15 cellular contexts compared by ENCODE assay signal in the genomic region with DNA sequence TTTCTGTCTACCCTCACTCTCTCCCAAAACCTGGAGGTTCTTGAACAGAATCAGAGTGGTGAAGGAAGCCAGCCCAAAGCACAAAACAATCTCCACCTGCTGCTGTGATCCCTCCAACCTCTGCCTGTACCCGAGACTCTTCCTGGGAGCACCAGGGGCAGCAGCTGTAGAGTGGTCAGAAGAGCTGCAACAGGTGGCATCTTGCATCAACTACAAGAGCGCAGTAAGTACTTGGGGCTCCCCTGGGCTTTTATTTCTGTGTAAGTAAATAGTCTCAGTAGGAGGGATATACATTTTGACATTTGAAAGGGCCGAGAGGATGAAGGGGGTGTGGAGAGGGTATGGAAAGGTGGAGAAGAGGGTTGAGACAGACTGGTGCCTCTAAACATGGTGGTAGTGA. TPM values are rescaled to one million over a fixed set of nuclear protein-coding genes. Genes with fewer than 3 reads are reported as not detected.
DNase-seq lines count a peak whose midpoint lies in the region; ATAC-seq and TF ChIP-seq lines count a peak whose summit lies in the region.
"Had no signal": no experiment of that assay in that cellular context is flagged by ENCODE, and none has a peak within 500 bp of the region (broad histone marks: within the 10 kb centered on the region; RNA-seq: fewer than 3 reads in every experiment).

No MANE protein-coding gene starts in this region.

- no peaks in the 10 kb centered on the region for H3K27me3 ChIP-seq in sigmoid colon
- H3K27me3 ChIP-seq: BLaER1 had no signal

- H3K9me3 Mint-ChIP-seq in WTC11 (peaks cover 21% of the 10 kb centered on the region), T-cell (no peaks in the 10 kb centered on the region)
- no peaks in the 10 kb centered on the region for H3K9me3 Mint-ChIP-seq in activated CD4-positive, alpha-beta T cell treated with anti-CD3 and anti-CD28 coated beads, Interleukin-2, amount 10 ng/mL, durations not matched to agents 7 days and 5 days
- H3K9me3 Mint-ChIP-seq: CD8-positive, alpha-beta memory T cell had no signal

- CTCF ChIA-PET in WTC11 (lab: Charles Lee) (no interaction called here), T-cell (lab: Charles Lee) (no interaction called here)
- CTCF ChIA-PET in activated CD4-positive, alpha-beta T cell treated with anti-CD3 and anti-CD28 coated beads, Interleukin-2, amount 10 ng/mL, durations not matched to agents 7 days and 5 days (lab: Charles Lee): no interaction called here

- H3K36me3 Mint-ChIP-seq in WTC11: no peaks in the 10 kb centered on the region
- no peaks in the 10 kb centered on the region for H3K36me3 Mint-ChIP-seq in T-cell
- no peaks in the 10 kb centered on the region for H3K36me3 Mint-ChIP-seq in activated CD4-positive, alpha-beta T cell treated with anti-CD3 and anti-CD28 coated beads, Interleukin-2, amount 10 ng/mL, durations not matched to agents 7 days and 5 days (ENCODE audit: low read depth)

- POLR2A ChIA-PET in WTC11 (lab: Charles Lee) (no interaction called here), T-cell (lab: Charles Lee) (no interaction called here)
- POLR2A ChIA-PET in activated CD4-positive, alpha-beta T cell treated with anti-CD3 and anti-CD28 coated beads, Interleukin-2, amount 10 ng/mL, durations not matched to agents 7 days and 5 days (lab: Charles Lee): no interaction called here

- no peaks in the 10 kb centered on the region for H3K36me3 ChIP-seq in sigmoid colon
- H3K36me3 ChIP-seq: BLaER1 had no signal

- intact Hi-C loops in sigmoid colon (cut with DNase I): no loop called here

- H3K4me3 ChIP-seq in sigmoid colon: no peak overlapping the region
- H3K4me3 ChIP-seq: BLaER1 had no signal

- TF ChIP-seq CTCF in WTC11 (IDR thresholded peaks at IDR 0.05): no peak
- TF ChIP-seq CTCF in sigmoid colon (IDR thresholded peaks at IDR 0.05): no peak

- H3K4me1 ChIP-seq in sigmoid colon: no peaks in the 10 kb centered on the region
- H3K4me1 ChIP-seq: Caco-2 had no signal

- in situ Hi-C loops in KBM-7 (cut with MboI; ENCODE audit: low pct_unique_long_range_greater_than_20kb, low sequenced_read_pairs): no loop called here

- H3K27ac Mint-ChIP-seq in WTC11 (no peak overlapping the region), T-cell (no peak overlapping the region)
- H3K27ac Mint-ChIP-seq in activated CD4-positive, alpha-beta T cell treated with anti-CD3 and anti-CD28 coated beads, Interleukin-2, amount 10 ng/mL, durations not matched to agents 7 days and 5 days: no peak overlapping the region
- H3K27ac Mint-ChIP-seq: CD8-positive, alpha-beta memory T cell had no signal

- H3K4me1 Mint-ChIP-seq in WTC11: peaks cover 14% of the 10 kb centered on the region
- no peaks in the 10 kb centered on the region for H3K4me1 Mint-ChIP-seq in T-cell
- H3K4me1 Mint-ChIP-seq in activated CD4-positive, alpha-beta T cell treated with anti-CD3 and anti-CD28 coated beads, Interleukin-2, amount 10 ng/mL, durations not matched to agents 7 days and 5 days: no peaks in the 10 kb centered on the region
- H3K4me1 Mint-ChIP-seq: CD8-positive, alpha-beta memory T cell had no signal

- peaks cover 46% of the 10 kb centered on the region for H3K27me3 Mint-ChIP-seq in WTC11 (ENCODE audit: low read depth)
- peaks cover 0 to 3% of the 10 kb centered on the region in 2 donors for H3K27me3 Mint-ChIP-seq in T-cell
- no peaks in the 10 kb centered on the region for H3K27me3 Mint-ChIP-seq in activated CD4-positive, alpha-beta T cell treated with anti-CD3 and anti-CD28 coated beads, Interleukin-2, amount 10 ng/mL, durations not matched to agents 7 days and 5 days

- no peak for TF ChIP-seq POLR2A in sigmoid colon (IDR thresholded peaks at IDR 0.05)

- DNase-seq in NCI-H2107 treated with DMSO at 0.1 percent for 48 hours (lab: John Stamatoyannopoulos, UW; ENCODE audit: unreplicated experiment) (peak; percentile 4), NCI-H2107 (lab: John Stamatoyannopoulos, UW) (no peak), NCI-H345 (lab: John Stamatoyannopoulos, UW) (peak; percentile 73), WTC11 (ENCODE audit: low spot score) (no peak), sigmoid colon (no peak), T-cell (no peak), KBM-7 (no peak)
- DNase-seq in activated CD4-positive, alpha-beta T cell treated with anti-CD3 and anti-CD28 coated beads, Interleukin-2, amount 10 ng/mL, durations not matched to agents 7 days and 5 days: no peak
- DNase-seq: 8988T; AML-193; Caco-2; CD8-positive, alpha-beta memory T cell; DND-41; GDM1 had no signal

- H3K4me3 Mint-ChIP-seq in WTC11 (no peak overlapping the region), T-cell (no peak overlapping the region)
- H3K4me3 Mint-ChIP-seq in activated CD4-positive, alpha-beta T cell treated with anti-CD3 and anti-CD28 coated beads, Interleukin-2, amount 10 ng/mL, durations not matched to agents 7 days and 5 days: no peak overlapping the region
- H3K4me3 Mint-ChIP-seq: CD8-positive, alpha-beta memory T cell had no signal

- no peak for TF ChIP-seq EP300 in sigmoid colon (IDR thresholded peaks at IDR 0.05)

- 62 to 65% methylated on average over 3 of the region's 3 CpGs for WGBS in sigmoid colon, 2 donors

- peak; percentile 73 for ATAC-seq in WTC11
- no peak for ATAC-seq in T-cell (replicated peaks in 1 of 4)

- H3K27ac ChIP-seq in sigmoid colon: no peak overlapping the region
- H3K27ac ChIP-seq: BLaER1 had no signal

- no peaks in the 10 kb centered on the region for H3K9me3 ChIP-seq in sigmoid colon
- H3K9me3 ChIP-seq: BLaER1, Caco-2 had no signal

TF ChIP-seq in WTC11, 78 proteins besides CTCF, POLR2A, EP300 and RAD21:
- no peak for TF ChIP-seq USF1 (CRISPR knock-in tag; IDR thresholded peaks at IDR 0.05)
- TF ChIP-seq ZNF423 (CRISPR knock-in tag; IDR thresholded peaks at IDR 0.05): peak; percentile 58; the same call in 1 of the 2 replicates
- TF ChIP-seq ZNF263 (CRISPR knock-in tag; IDR thresholded peaks at IDR 0.05; ENCODE audit: low read depth): peak; percentile 20; the same call in 1 of the 2 replicates
- TF ChIP-seq TEAD1 (CRISPR knock-in tag; IDR thresholded peaks at IDR 0.05): no peak

RNA-seq across cellular contexts. Expression of gene UBQLNL, which starts 8.3 kb away (rescaled TPM):
- total RNA-seq in WTC11 (2021) (0.14 to 0.24 TPM in 2 of 3 replicates, not detected in the other), sigmoid colon (1 to 10 TPM in 1 of 4 donors, under 1 TPM in 3; 0.36 to 1.7 (median 0.60) TPM), T-cell (1 to 10 TPM in 1 of 5 donors, under 1 TPM in 4; 0.46 to 1.0 (median 0.63) TPM)
- polyA plus RNA-seq in sigmoid colon: under 1 TPM in 1 of 3 donors, not detected in 2; 0.34 TPM
- total RNA-seq in activated CD4-positive, alpha-beta T cell treated with anti-CD3 and anti-CD28 coated beads, Interleukin-2, amount 10 ng/mL, durations not matched to agents 7 days and 5 days: under 1 TPM; 0.25 to 0.45 TPM
- total RNA-seq: Caco-2; CD8-positive, alpha-beta memory T cell had no signal
- polyA plus RNA-seq: CD8-positive, alpha-beta memory T cell had no signal

RNA-seq across cellular contexts. Expression of gene UBQLN3, which starts 15.0 kb away (rescaled TPM):
- total RNA-seq in WTC11 (2021): not detected in 3 replicates
- 1 to 10 TPM in 2 of 4 donors, under 1 TPM in 1, not detected in 1; 0.71 to 1.2 (median 1.1) TPM for total RNA-seq in sigmoid colon
- not detected for polyA plus RNA-seq in sigmoid colon
- under 1 TPM in 3 of 5 donors, not detected in 2; 0.16 to 0.37 (median 0.25) TPM for total RNA-seq in T-cell
- total RNA-seq in activated CD4-positive, alpha-beta T cell treated with anti-CD3 and anti-CD28 coated beads, Interleukin-2, amount 10 ng/mL, durations not matched to agents 7 days and 5 days: not detected
- total RNA-seq: Caco-2; CD8-positive, alpha-beta memory T cell had no signal
- polyA plus RNA-seq: CD8-positive, alpha-beta memory T cell had no signal

RNA-seq across cellular contexts. Expression of gene OR52H1, which starts 23.6 kb away (rescaled TPM):
- total RNA-seq in WTC11 (2021): not detected in 3 replicates
- 1 to 10 TPM in 3 of 4 donors, not detected in 1; 1.5 to 3.0 (median 1.6) TPM for total RNA-seq in sigmoid colon
- polyA plus RNA-seq in sigmoid colon: under 1 TPM in 1 of 3 donors, not detected in 2; 0.09 TPM
- total RNA-seq in T-cell: under 1 TPM in 2 of 5 donors, not detected in 3; 0.25 to 0.26 TPM
- total RNA-seq in activated CD4-positive, alpha-beta T cell treated with anti-CD3 and anti-CD28 coated beads, Interleukin-2, amount 10 ng/mL, durations not matched to agents 7 days and 5 days: under 1 TPM in 1 of 2 experiments, not detected in 1; 0.37 TPM
- total RNA-seq: Caco-2; CD8-positive, alpha-beta memory T cell had no signal
- polyA plus RNA-seq: CD8-positive, alpha-beta memory T cell had no signal

RNA-seq across cellular contexts. Expression of gene OR52D1, which starts 36.3 kb away (rescaled TPM):
- total RNA-seq in WTC11 (2021) (not detected in 3 replicates), sigmoid colon (not detected), T-cell (not detected)
- not detected for polyA plus RNA-seq in sigmoid colon
- total RNA-seq in activated CD4-positive, alpha-beta T cell treated with anti-CD3 and anti-CD28 coated beads, Interleukin-2, amount 10 ng/mL, durations not matched to agents 7 days and 5 days: not detected
- total RNA-seq: Caco-2; CD8-positive, alpha-beta memory T cell had no signal
- polyA plus RNA-seq: CD8-positive, alpha-beta memory T cell had no signal

RNA-seq across cellular contexts. Expression of gene OR52B6, which starts 55.9 kb away (rescaled TPM):
- total RNA-seq in WTC11 (2021) (not detected in 3 replicates), sigmoid colon (not detected), T-cell (not detected)
- under 1 TPM in 1 of 3 donors, not detected in 2; 0.07 TPM for polyA plus RNA-seq in sigmoid colon
- total RNA-seq in activated CD4-positive, alpha-beta T cell treated with anti-CD3 and anti-CD28 coated beads, Interleukin-2, amount 10 ng/mL, durations not matched to agents 7 days and 5 days: not detected
- total RNA-seq: Caco-2; CD8-positive, alpha-beta memory T cell had no signal
- polyA plus RNA-seq: CD8-positive, alpha-beta memory T cell had no signal

Comparison
In these comparisons a context has a peak if more than half of its experiments do, and no peak if none do; other contexts are left out.
1. DNase-seq: peak in NCI-H2107 treated with DMSO at 0.1 percent for 48 hours (single experiment) and NCI-H345 (single experiment); none in NCI-H2107 (single experiment), WTC11 (single experiment), sigmoid colon (single experiment), T-cell (0 of 34), KBM-7 (single experiment) and activated CD4-positive, alpha-beta T cell treated with anti-CD3 and anti-CD28 coated beads, Interleukin-2, amount 10 ng/mL, durations not matched to agents 7 days and 5 days (single experiment).